In the genomic region with DNA sequence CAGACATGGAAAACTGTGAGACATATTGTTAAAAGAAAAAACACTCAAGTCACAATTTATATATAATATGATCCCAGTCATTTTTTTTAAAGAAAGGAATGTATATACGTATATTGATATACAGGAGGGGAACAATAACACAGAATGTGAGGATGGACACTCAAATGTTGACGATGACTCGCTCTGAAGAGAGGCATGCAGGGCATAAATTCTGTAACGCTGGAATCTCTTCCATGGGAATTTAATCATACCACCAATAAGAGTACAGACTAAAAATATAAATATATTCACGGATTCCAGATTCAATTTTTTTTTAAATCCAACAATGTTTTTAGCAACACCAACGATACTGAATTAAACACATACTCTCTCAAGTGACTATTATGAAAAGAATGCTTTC, we compare ENCODE assay signal across 23 cellular contexts.
"Had no signal": no experiment of that assay in that cellular context is flagged by ENCODE, and none has a peak within 500 bp of the region (broad histone marks: within the 10 kb centered on the region; RNA-seq: fewer than 3 reads in every experiment).

No MANE protein-coding gene starts in this region.

- H3K27ac ChIP-seq: coronary artery, heart right ventricle, thoracic aorta had no signal

- H3K4me1 ChIP-seq: heart right ventricle had no signal

- H3K4me3 ChIP-seq: coronary artery, heart right ventricle, thoracic aorta had no signal

- DNase-seq: activated CD4-positive, alpha-beta memory T cell treated with anti-CD3 and anti-CD28 coated beads for 36 hours; activated CD4-positive, alpha-beta T cell treated with anti-CD3 and anti-CD28 coated beads, Interleukin-2, amount 10 ng/mL, durations not matched to agents 24 days and 14 days; activated CD4-positive, CD25-positive, alpha-beta regulatory T cell treated with anti-CD3 and anti-CD28 coated beads, Interleukin-2, amount 50 U/mL, for 72 hours; activated CD8-positive, alpha-beta memory T cell treated with anti-CD3 and anti-CD28 coated beads, Interleukin-2, amount 50 U/mL, for 48 hours; activated gamma-delta T cell; activated naive CD4-positive, alpha-beta T cell treated with anti-CD3 and anti-CD28 coated beads, Interleukin-2, amount 10 ng/mL, durations not matched to agents 7 days and 5 days; activated naive CD8-positive, alpha-beta T cell treated with anti-CD3 and anti-CD28 coated beads, Interleukin-2, amount 10 ng/mL, durations not matched to agents 7 days and 5 days; activated T-cell treated with anti-CD3 and anti-CD28 coated beads, Interleukin-2, amount 50 U/mL, for 24 hours; effector memory CD8-positive, alpha-beta T cell; erythroblast; heart right ventricle; left cardiac atrium; left ventricle myocardium superior; midbrain; naive thymus-derived CD4-positive, alpha-beta T cell; nucleus accumbens; posterior cingulate gyrus; right cardiac atrium; stimulated activated CD4-positive, alpha-beta T cell treated with anti-CD3 and anti-CD28 coated beads, Interleukin-4, amount 100 ng/mL, for 1 hour; T-helper 2 cell had no signal

- H3K36me3 ChIP-seq: heart right ventricle, thoracic aorta had no signal

- H3K9me3 ChIP-seq: heart right ventricle, thoracic aorta had no signal

- ATAC-seq: effector memory CD8-positive, alpha-beta T cell; heart right ventricle; left cardiac atrium; left ventricle myocardium superior; naive thymus-derived CD4-positive, alpha-beta T cell; right cardiac atrium; stimulated activated effector memory CD8-positive, alpha-beta T cell treated with anti-CD3 and anti-CD28 coated beads, Interleukin-12 subunit alpha, Interleukin-12 subunit beta, amount 100 ng/mL, for 72 hours had no signal

- H3K27me3 ChIP-seq: heart right ventricle had no signal
